In the genomic region with DNA sequence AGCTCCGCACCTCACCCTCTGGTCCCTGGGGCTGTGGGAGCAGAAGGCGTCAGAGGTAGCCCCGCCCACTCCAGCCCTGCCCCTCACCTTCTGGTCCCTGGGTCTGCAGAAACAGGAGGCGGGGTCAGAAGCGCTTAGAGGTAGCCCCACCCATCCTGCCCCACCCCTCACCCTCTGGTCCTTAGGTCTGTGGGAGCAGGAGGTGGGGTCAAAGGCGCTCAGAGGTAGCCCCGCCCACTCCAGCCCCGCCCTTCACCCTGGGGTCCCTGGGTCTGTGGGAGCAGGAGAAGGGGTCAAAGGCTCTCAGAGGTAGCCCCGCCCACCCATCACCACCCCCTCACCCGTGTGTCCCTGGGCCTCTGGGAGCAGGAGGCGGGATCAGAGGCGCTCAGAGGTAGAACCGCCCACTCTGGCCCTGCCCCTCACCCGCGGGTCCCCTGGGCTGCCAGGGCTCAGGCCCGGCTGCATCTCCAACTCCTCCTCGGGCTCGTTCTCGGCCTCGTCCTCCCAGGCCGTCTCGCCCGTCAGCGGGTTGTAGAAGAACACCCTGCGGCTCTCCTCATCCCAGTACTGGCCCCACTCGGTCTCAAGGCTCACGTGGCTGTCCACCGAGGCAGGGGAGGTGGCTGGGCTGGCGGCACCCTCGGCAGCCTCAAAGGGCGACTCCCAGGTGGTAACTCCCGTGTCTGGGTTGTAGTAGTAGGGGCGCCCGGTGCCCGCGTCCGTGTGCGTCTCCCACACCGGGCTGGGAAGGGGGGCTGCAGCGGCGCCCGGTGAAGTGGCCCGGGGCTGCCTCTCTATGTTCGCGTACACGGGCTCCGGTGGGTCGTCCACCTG, we compare ENCODE assay signal across 11 cellular contexts. TPM values are rescaled to one million over a fixed set of nuclear protein-coding genes. Genes with fewer than 3 reads are reported as not detected.
DNase-seq lines count a peak whose midpoint lies in the region; ATAC-seq and TF ChIP-seq lines count a peak whose summit lies in the region.
"Had no signal": no experiment of that assay in that cellular context is flagged by ENCODE, and none has a peak within 500 bp of the region (broad histone marks: within the 10 kb centered on the region; RNA-seq: fewer than 3 reads in every experiment).

No MANE protein-coding gene starts in this region.

- no peak overlapping the region for H4K5ac ChIP-seq in H9 (ENCODE audit: insufficient read length, low read depth, low read length)

- DNase-seq in H9 (peak; percentile 100), SK-MEL-5 (ENCODE audit: low read depth, low spot score) (peak; percentile 38), skeletal muscle cell (ENCODE audit: low read depth) (no peak)
- DNase-seq in CD4-positive, alpha-beta memory T cell, result no peak
- DNase-seq: activated effector memory CD4-positive, alpha-beta T cell treated with anti-CD3 and anti-CD28 coated beads, Interleukin-2, amount 50 U/mL, for 16 hours; MM.1S had no signal

- no peaks in the 10 kb centered on the region for H3K9me3 Mint-ChIP-seq in H9
- H3K9me3 Mint-ChIP-seq in CD4-positive, alpha-beta memory T cell, result no peaks in the 10 kb centered on the region

- no peak overlapping the region for H3K27ac ChIP-seq in H9 (ENCODE audit: insufficient read length, low read depth, low read length)
- no peak overlapping the region for H3K27ac ChIP-seq in CD4-positive, alpha-beta memory T cell (ENCODE audit: low read depth, low read length)
- H3K27ac ChIP-seq: skin epidermis, suprapubic skin had no signal

- peak overlapping the region in 1 of 3 experiments; percentile 82; a peak in 3 of 7 replicates for H3K27ac Mint-ChIP-seq in H9
- H3K27ac Mint-ChIP-seq in CD4-positive, alpha-beta memory T cell, result peak overlapping the region in 1 of 7 donors; percentile 19

- H4K91ac ChIP-seq in H9 (ENCODE audit: insufficient read length, low read depth, low read length), result no peak overlapping the region

- H3K23ac ChIP-seq in H9 (ENCODE audit: insufficient read length, low read depth, low read length), result no peak overlapping the region

- H3K36me3 Mint-ChIP-seq in H9 (ENCODE audit: insufficient read depth in 1 of 3, low read depth in 3 of 3), result peaks cover 0 to 8% (median 5%) of the 10 kb centered on the region in 3 experiments; a peak in 1 of 7 replicates
- H3K36me3 Mint-ChIP-seq in CD4-positive, alpha-beta memory T cell, result peaks cover 24 to 75% of the 10 kb centered on the region in 2 donors

- H2AFZ ChIP-seq in H9 (ENCODE audit: low read length), result no peak overlapping the region

- no peak overlapping the region for H4K8ac ChIP-seq in H9 (replicated peaks; ENCODE audit: insufficient read length, low read depth, low read length)

- H2BK15ac ChIP-seq in H9 (ENCODE audit: low read depth, low read length), result no peak overlapping the region; the same call in 1 of the 2 replicates

- ATAC-seq in GM21737 (IDR thresholded peaks at IDR 0.05; ENCODE audit: unreplicated experiment) (no peak), GM21381 (IDR thresholded peaks at IDR 0.05; ENCODE audit: unreplicated experiment) (no peak)

- H3K4me2 ChIP-seq in H9 (ENCODE audit: insufficient read depth, insufficient read length, low read length), result peak overlapping the region; percentile 80

- no peak overlapping the region for H2BK20ac ChIP-seq in H9 (ENCODE audit: low read depth, low read length, poor library complexity, severe bottlenecking)

- no peak overlapping the region for H2BK5ac ChIP-seq in H9 (ENCODE audit: insufficient read length, low read length)

- H3K4me1 ChIP-seq in H9 (ENCODE audit: insufficient read depth, low read length) (peaks cover 3% of the 10 kb centered on the region; the same call in 1 of the 2 replicates), iPS-15b (ENCODE audit: control insufficient read depth, insufficient read depth, low read length) (peaks cover 3% of the 10 kb centered on the region)
- H3K4me1 ChIP-seq in CD4-positive, alpha-beta memory T cell (ENCODE audit: insufficient read depth, low read length), result peaks cover 35% of the 10 kb centered on the region

- H2AK5ac ChIP-seq in H9 (ENCODE audit: insufficient read length, low read length), result no peak overlapping the region

- POLR2A ChIA-PET in CD4-positive, alpha-beta memory T cell (lab: Charles Lee; ENCODE audit: partially characterized antibody), result no interaction called here

- H3K4me3 ChIP-seq in iPS-15b (ENCODE audit: low read depth, low read length) (peak overlapping the region; percentile 74), skeletal muscle cell (ENCODE audit: low read depth, low read length) (peak overlapping the region; percentile 34)
- H3K4me3 ChIP-seq in CD4-positive, alpha-beta memory T cell (ENCODE audit: low read length in 2 of 2), result no peak overlapping the region
- H3K4me3 ChIP-seq: skin epidermis, suprapubic skin had no signal

- WGBS in H9 (ENCODE audit: extremely low coverage, insufficient read length, low lambda C conversion rate), result no CpG with 5 or more reads among the region's 48 CpGs

- peak overlapping the region; percentile 52 to 67 for H3K4me3 Mint-ChIP-seq in H9
- no peak overlapping the region for H3K4me3 Mint-ChIP-seq in CD4-positive, alpha-beta memory T cell

- H2BK120ac ChIP-seq in H9 (ENCODE audit: low read depth, low read length, poor library complexity, severe bottlenecking), result no peak overlapping the region

- in situ Hi-C loops in SK-MEL-5 (cut with HindIII; ENCODE audit: low pct_unique_long_range_greater_than_20kb, low sequenced_read_pairs), result no loop called here

- TF ChIP-seq CTCF in H9 (conservative IDR thresholded peaks at IDR 0.05), result no peak

- H3K27me3 ChIP-seq in H9 (ENCODE audit: insufficient read depth, low read length) (no peaks in the 10 kb centered on the region), iPS-15b (ENCODE audit: control insufficient read depth, insufficient read depth, low read length) (no peaks in the 10 kb centered on the region)
- H3K27me3 ChIP-seq in CD4-positive, alpha-beta memory T cell (ENCODE audit: insufficient read depth, low read length), result no peaks in the 10 kb centered on the region
- H3K27me3 ChIP-seq: suprapubic skin had no signal

- H3K18ac ChIP-seq in H9 (ENCODE audit: insufficient read length, low read depth, low read length), result peak overlapping the region; percentile 82

- no peaks in the 10 kb centered on the region for H3K79me1 ChIP-seq in H9 (ENCODE audit: insufficient read depth, low read depth, low read length, poor library complexity, severe bottlenecking)

- H3K9ac ChIP-seq in H9 (ENCODE audit: extremely low read depth, insufficient read length, low read length), result peak overlapping the region; percentile 47
- H3K9ac ChIP-seq in iPS-15b (ENCODE audit: low read depth, low read length), result no peak overlapping the region

- H3K9me3 ChIP-seq in H9 (ENCODE audit: control insufficient read depth, low read depth, low read length) (no peaks in the 10 kb centered on the region), iPS-15b (ENCODE audit: control insufficient read depth, insufficient read depth, low read length) (no peaks in the 10 kb centered on the region)
- no peaks in the 10 kb centered on the region for H3K9me3 ChIP-seq in CD4-positive, alpha-beta memory T cell (ENCODE audit: control insufficient read depth in 1 of 2, low read length in 2 of 2)
- H3K9me3 ChIP-seq: suprapubic skin had no signal

- no peak overlapping the region for H3K4ac ChIP-seq in H9 (ENCODE audit: low read depth, low read length)

- intact Hi-C loops in CD4-positive, alpha-beta memory T cell (cut with micrococcal nuclease), result no loop called here

- H3K36me3 ChIP-seq in iPS-15b (ENCODE audit: control insufficient read depth, insufficient read depth, low read length), result peaks cover 11% of the 10 kb centered on the region
- peaks cover 45% of the 10 kb centered on the region for H3K36me3 ChIP-seq in CD4-positive, alpha-beta memory T cell (ENCODE audit: insufficient read depth, low read length)

- peaks cover 27 to 31% of the 10 kb centered on the region in 2 experiments for H3K4me1 Mint-ChIP-seq in H9
- peaks cover 23 to 36% (median 31%) of the 10 kb centered on the region in 4 donors for H3K4me1 Mint-ChIP-seq in CD4-positive, alpha-beta memory T cell

- no peaks in the 10 kb centered on the region for H3K79me2 ChIP-seq in H9 (ENCODE audit: insufficient read depth, low read length)

- H2BK12ac ChIP-seq in H9 (ENCODE audit: insufficient read length, low read depth, low read length), result no peak overlapping the region

- H3K27me3 Mint-ChIP-seq in H9 (ENCODE audit: low read depth), result peaks cover 3% of the 10 kb centered on the region
- no peaks in the 10 kb centered on the region for H3K27me3 Mint-ChIP-seq in CD4-positive, alpha-beta memory T cell

- H4K20me1 ChIP-seq in H9 (ENCODE audit: control insufficient read depth, insufficient read depth, insufficient read length), result peaks cover 3% of the 10 kb centered on the region

- peak overlapping the region; percentile 84 for H3K14ac ChIP-seq in H9 (ENCODE audit: insufficient read depth, low read length)

- H3K23me2 ChIP-seq in H9 (ENCODE audit: insufficient read length, low read depth, low read length, poor library complexity, severe bottlenecking), result peaks cover 6% of the 10 kb centered on the region

- no peak overlapping the region for H3K56ac ChIP-seq in H9 (ENCODE audit: insufficient read length, low read depth, low read length)

- CTCF ChIA-PET in CD4-positive, alpha-beta memory T cell (lab: Charles Lee; ENCODE audit: partially characterized antibody), result no interaction called here

- no peak overlapping the region for H3T11ph ChIP-seq in H9 (ENCODE audit: low read length)

RNA-seq across cellular contexts. Expression of a gene that starts 27.2 kb away (rescaled TPM):
- 9.9 and 11.4 TPM in 2 replicates for total RNA-seq in H9 (2021)
- 2.2 and 4.7 TPM in 2 replicates for total RNA-seq in SK-MEL-5 (2014; rRNA removed; shearing (Covaris generic))
- polyA plus RNA-seq in SK-MEL-5 (2015; cell fraction: cytosol; rRNA removed), result 5.4 and 11.3 TPM in 2 replicates
- polyA plus RNA-seq in SK-MEL-5 (2015; cell fraction: nucleus; rRNA removed), result 57.0 and 73.4 TPM in 2 replicates
- 100 to 1,000 TPM; 108 to 113 TPM for total RNA-seq in CD4-positive, alpha-beta memory T cell
- 10 to 100 TPM; 23.0 to 30.6 TPM for polyA plus RNA-seq in CD4-positive, alpha-beta memory T cell

Comparison
In these comparisons a context has a peak if more than half of its experiments do, and no peak if none do; other contexts are left out.
1. DNase-seq: peak in H9 (single experiment) and SK-MEL-5 (single experiment); none in skeletal muscle cell (single experiment) and CD4-positive, alpha-beta memory T cell (0 of 5).
2. H3K4me3 Mint-ChIP-seq: peak in H9 (2 of 2); none in CD4-positive, alpha-beta memory T cell (0 of 8).
3. H3K4me3 ChIP-seq: peak in iPS-15b (single experiment) and skeletal muscle cell (single experiment); none in CD4-positive, alpha-beta memory T cell (0 of 2).